In the genomic region with DNA sequence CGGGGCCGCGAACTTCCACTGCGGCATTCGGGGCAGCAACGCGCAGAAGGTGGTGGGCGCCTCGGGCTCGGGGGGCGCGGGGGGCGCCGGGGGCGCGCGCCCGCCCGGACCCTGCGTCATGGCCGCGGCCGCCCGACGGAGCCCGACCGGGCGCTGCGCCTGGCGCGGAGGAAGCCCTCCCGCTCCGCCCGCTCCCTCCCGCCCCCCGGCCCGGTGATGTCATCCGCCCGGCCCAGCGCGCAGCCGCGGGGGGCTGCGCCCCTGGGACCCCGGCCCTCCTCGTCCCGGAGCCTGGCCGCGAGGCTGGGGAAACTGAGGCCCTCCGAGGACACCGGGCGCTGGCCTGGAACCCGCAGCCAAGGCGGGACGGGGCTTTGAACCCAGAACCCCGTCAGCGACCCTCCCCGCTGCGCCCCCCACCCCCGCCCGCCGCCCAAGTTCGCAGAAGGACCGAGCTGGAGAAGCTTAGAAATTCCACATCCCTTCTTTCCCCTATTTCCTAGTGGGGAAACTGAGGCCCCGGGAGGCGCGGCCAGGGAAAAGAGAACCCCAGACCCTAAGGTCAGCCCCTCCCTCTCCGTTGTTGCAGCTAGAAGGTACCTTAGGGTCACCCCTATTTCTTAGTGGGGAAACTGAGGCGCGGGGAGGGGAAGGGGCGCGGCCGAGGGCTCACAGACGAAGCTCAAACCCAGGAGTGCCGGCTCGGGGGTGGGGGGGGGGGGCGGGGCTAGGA, we compare ENCODE assay signal across 8 cellular contexts. TPM values are rescaled to one million over a fixed set of nuclear protein-coding genes. Genes with fewer than 3 reads are reported as not detected.
DNase-seq lines count a peak whose midpoint lies in the region; ATAC-seq and TF ChIP-seq lines count a peak whose summit lies in the region.

TSS of gene SHC2 (minus strand) at position 157 of the 733 bp plus-strand sequence. CDS start at position 120, 37 bp downstream.

- H3F3A ChIP-seq in PC-9 (ENCODE audit: insufficient read depth, low read depth): peaks cover 13% of the 10 kb centered on the region; the same call in 1 of the 2 replicates

- peaks cover 6% of the 10 kb centered on the region for H3K27me3 ChIP-seq in CD4-positive, CD25-positive, alpha-beta regulatory T cell (ENCODE audit: control insufficient read depth, insufficient read depth, low read length)
- H3K27me3 ChIP-seq in PC-9 (ENCODE audit: insufficient read depth, low read depth): peaks cover 22% of the 10 kb centered on the region
- H3K27me3 ChIP-seq in esophagus muscularis mucosa: peaks cover 0 to 23% (median 0%) of the 10 kb centered on the region in 4 donors

- intact Hi-C loops in PC-9 (cut with micrococcal nuclease; ENCODE audit: unreplicated experiment): no loop called here
- intact Hi-C loops in esophagus muscularis mucosa (cut with DNase I): no loop called here

- TF ChIP-seq POLR2A in esophagus muscularis mucosa (IDR thresholded peaks at IDR 0.05; ENCODE audit: low read depth): no peak

- peak within 1 kb of the TSS; percentile 86 for H2AFZ ChIP-seq in PC-9

- H3K27me3 Mint-ChIP-seq in CD4-positive, CD25-positive, alpha-beta regulatory T cell: peaks cover 28% of the 10 kb centered on the region
- H3K27me3 Mint-ChIP-seq in nephron (ENCODE audit: low read depth): peaks cover 11% of the 10 kb centered on the region

- 0% methylated on average over 2 of the region's 77 CpGs for WGBS in esophagus muscularis mucosa

- peak within 1 kb of the TSS; percentile 95 for H3K4me2 ChIP-seq in PC-9

- peak within 1 kb of the TSS in 3 of 4 donors; percentile 61 to 79 (median 67) for H3K4me3 Mint-ChIP-seq in CD4-positive, CD25-positive, alpha-beta regulatory T cell
- peak within 1 kb of the TSS; percentile 90 to 97 (median 97) for H3K4me3 Mint-ChIP-seq in nephron

- H3K27ac ChIP-seq in CD4-positive, CD25-positive, alpha-beta regulatory T cell (ENCODE audit: insufficient read depth, low read length, poor library complexity, severe bottlenecking): no peak within 1 kb of the TSS
- no peak within 1 kb of the TSS for H3K27ac ChIP-seq in PC-9
- H3K27ac ChIP-seq in esophagus muscularis mucosa (replicated peaks in 1 of 4): peak within 1 kb of the TSS; percentile 76 to 84 (median 82)

- H3K9me3 ChIP-seq in CD4-positive, CD25-positive, alpha-beta regulatory T cell (ENCODE audit: control insufficient read depth in 2 of 2, low read length in 2 of 2): no peaks in the 10 kb centered on the region
- H3K9me3 ChIP-seq in PC-9 (ENCODE audit: insufficient read depth, low read depth) (no peaks in the 10 kb centered on the region), esophagus muscularis mucosa (no peaks in the 10 kb centered on the region)

- POLR2A ChIA-PET in PC-9 (lab: Charles Lee; ENCODE audit: unreplicated experiment): no interaction called here

- no peaks in the 10 kb centered on the region for H3K36me3 Mint-ChIP-seq in CD4-positive, CD25-positive, alpha-beta regulatory T cell
- H3K36me3 Mint-ChIP-seq in nephron (ENCODE audit: low read depth): peaks cover 10% of the 10 kb centered on the region

- no peaks in the 10 kb centered on the region for H3K9me2 ChIP-seq in PC-9 (ENCODE audit: insufficient read depth)

- peaks cover 0 to 16% (median 0%) of the 10 kb centered on the region in 4 donors for H3K4me1 Mint-ChIP-seq in CD4-positive, CD25-positive, alpha-beta regulatory T cell
- H3K4me1 Mint-ChIP-seq in nephron: peaks cover 9% of the 10 kb centered on the region

- CTCF ChIA-PET in PC-9 (lab: Charles Lee): interaction anchor here (0.5 kb wide), 1 partner anchor 45 kb away, joined by 8 read pairs; no protein-coding TSS in a partner anchor

- no peak for ATAC-seq in CD4-positive, CD25-positive, alpha-beta regulatory T cell (ENCODE audit: low read depth in 2 of 2)
- ATAC-seq in HG03565 (IDR thresholded peaks at IDR 0.05; ENCODE audit: unreplicated experiment): no peak

- no TSS peak for BruUV-seq in PC-9 (replicated peaks; lab: Mats Ljungman, UMichigan)

- H3K9me3 Mint-ChIP-seq in CD4-positive, CD25-positive, alpha-beta regulatory T cell: peaks cover 0 to 6% (median 0%) of the 10 kb centered on the region in 7 donors
- H3K9me3 Mint-ChIP-seq in nephron: no peaks in the 10 kb centered on the region

- H3K4me1 ChIP-seq in CD4-positive, CD25-positive, alpha-beta regulatory T cell (ENCODE audit: control insufficient read depth, insufficient read depth, low read length, poor library complexity, severe bottlenecking): peaks cover 9% of the 10 kb centered on the region
- no peaks in the 10 kb centered on the region for H3K4me1 ChIP-seq in PC-9 (replicated peaks; ENCODE audit: insufficient read depth)
- peaks cover 12 to 32% (median 27%) of the 10 kb centered on the region in 4 donors for H3K4me1 ChIP-seq in esophagus muscularis mucosa

- no peaks in the 10 kb centered on the region for H3K79me2 ChIP-seq in PC-9 (ENCODE audit: low read depth)

- peak within 1 kb of the TSS in 1 of 3 donors; percentile 74 for H3K27ac Mint-ChIP-seq in CD4-positive, CD25-positive, alpha-beta regulatory T cell
- peak within 1 kb of the TSS; percentile 92 to 97 (median 97) for H3K27ac Mint-ChIP-seq in nephron

- H3K36me3 ChIP-seq in CD4-positive, CD25-positive, alpha-beta regulatory T cell (ENCODE audit: control insufficient read depth, insufficient read depth, low read length): no peaks in the 10 kb centered on the region
- no peaks in the 10 kb centered on the region for H3K36me3 ChIP-seq in PC-9 (ENCODE audit: low read depth)
- H3K36me3 ChIP-seq in esophagus muscularis mucosa: peaks cover 0 to 5% (median 0%) of the 10 kb centered on the region in 4 donors

- H3K4me3 ChIP-seq in CD4-positive, CD25-positive, alpha-beta regulatory T cell (ENCODE audit: low read depth, low read length): no peak within 1 kb of the TSS
- H3K4me3 ChIP-seq in PC-9 (peak within 1 kb of the TSS; percentile 67), esophagus muscularis mucosa (peak within 1 kb of the TSS; percentile 76 to 79 (median 78))

- no peak for DNase-seq in CD4-positive, CD25-positive, alpha-beta regulatory T cell
- no peak for DNase-seq in PC-9
- no peak for DNase-seq in esophagus muscularis mucosa (ENCODE audit: extremely low spot score)
- DNase-seq in RPMI8226: no peak
- DNase-seq in medulla oblongata (ENCODE audit: extremely low spot score): no peak
- no peak for DNase-seq in OCI-M1 (lab: John Stamatoyannopoulos, UW)

- TF ChIP-seq CTCF in PC-9 (conservative IDR thresholded peaks at IDR 0.05) (no peak), esophagus muscularis mucosa (IDR thresholded peaks at IDR 0.05) (no peak), nephron (IDR thresholded peaks at IDR 0.05; ENCODE audit: unreplicated experiment in 3 of 3) (no peak)

- H4K20me1 ChIP-seq in PC-9 (ENCODE audit: insufficient read depth): no peaks in the 10 kb centered on the region

- no peak for TF ChIP-seq EP300 in esophagus muscularis mucosa (IDR thresholded peaks at IDR 0.05)

RNA-seq across cellular contexts. Expression of gene SHC2, which starts in this region (rescaled TPM):
- total RNA-seq in CD4-positive, CD25-positive, alpha-beta regulatory T cell: not detected
- not detected for polyA plus RNA-seq in CD4-positive, CD25-positive, alpha-beta regulatory T cell
- total RNA-seq in PC-9 (2021): 0.70 and 0.73 TPM in 2 replicates
- 10 to 100 TPM; 11.2 to 35.6 (median 18.7) TPM for total RNA-seq in esophagus muscularis mucosa

Comparison
In these comparisons a context has a peak if more than half of its experiments do, and no peak if none do; other contexts are left out.
1. H3K27ac ChIP-seq: peak in esophagus muscularis mucosa (4 of 4); none in CD4-positive, CD25-positive, alpha-beta regulatory T cell (single experiment) and PC-9 (single experiment).